Comparison of ENCODE assay signal across 20 cellular contexts in the genomic region with DNA sequence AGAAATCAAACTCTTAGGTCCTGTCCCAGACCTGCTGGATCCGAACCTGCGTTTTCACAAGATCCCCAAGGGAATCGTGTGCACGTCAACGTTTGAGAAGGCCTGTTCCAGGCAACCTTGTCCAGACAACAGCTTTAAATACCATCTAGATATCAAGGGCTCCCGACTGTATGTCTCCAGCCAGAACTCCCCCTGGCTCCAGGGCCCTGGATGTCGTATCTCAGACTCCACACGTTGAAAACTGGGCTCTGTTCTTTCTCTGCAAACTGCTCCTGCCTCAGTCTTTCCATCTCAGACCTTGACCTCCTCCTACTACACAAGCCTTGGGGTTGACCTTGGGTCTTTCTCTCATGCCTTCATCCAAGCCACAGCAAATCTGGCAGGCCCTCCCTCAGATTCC. TPM values are rescaled to one million over a fixed set of nuclear protein-coding genes. Genes with fewer than 3 reads are reported as not detected.
DNase-seq lines count a peak whose midpoint lies in the region; ATAC-seq and TF ChIP-seq lines count a peak whose summit lies in the region.
"Had no signal": no experiment of that assay in that cellular context is flagged by ENCODE, and none has a peak within 500 bp of the region (broad histone marks: within the 10 kb centered on the region; RNA-seq: fewer than 3 reads in every experiment).

No MANE protein-coding gene starts in this region.

- no peak overlapping the region for H3K4me3 Mint-ChIP-seq in stimulated activated naive B cell treated with anti-CD40 and anti-IgM and Interleukin-4, amounts not matched to agents 10 μg/mL and 1 μg/mL and 100 μg/mL, for 72 hours
- H3K4me3 Mint-ChIP-seq: activated naive CD4-positive, alpha-beta T cell treated with anti-CD3 and anti-CD28 coated beads for 36 hours; T-helper 1 cell treated with Interleukin-12 subunit alpha and Interleukin-12 subunit beta and Interleukin-4 antibody, amounts not matched to agents 30 μg/mL and 1 μg/mL, for 36 hours had no signal

- H3K27me3 ChIP-seq in BLaER1 treated with 17β-estradiol and CSF1 and Interleukin-3, amounts not matched to agents 10 nM and 100 nM: no peaks in the 10 kb centered on the region
- H3K27me3 ChIP-seq in ascending aorta (no peaks in the 10 kb centered on the region), hepatocyte (no peaks in the 10 kb centered on the region), psoas muscle (ENCODE audit: insufficient read depth in 3 of 3, low read length in 2 of 3) (no peaks in the 10 kb centered on the region)

- no peaks in the 10 kb centered on the region for H3K27me3 Mint-ChIP-seq in stimulated activated naive B cell treated with anti-CD40 and anti-IgM and Interleukin-4, amounts not matched to agents 10 μg/mL and 1 μg/mL and 100 μg/mL, for 72 hours

- H3K27ac Mint-ChIP-seq in stimulated activated naive B cell treated with anti-CD40 and anti-IgM and Interleukin-4, amounts not matched to agents 10 μg/mL and 1 μg/mL and 100 μg/mL, for 72 hours: no peak overlapping the region
- H3K27ac Mint-ChIP-seq: activated naive CD4-positive, alpha-beta T cell treated with anti-CD3 and anti-CD28 coated beads for 36 hours; T-helper 1 cell treated with Interleukin-12 subunit alpha and Interleukin-12 subunit beta and Interleukin-4 antibody, amounts not matched to agents 30 μg/mL and 1 μg/mL, for 36 hours had no signal

- H2AFZ ChIP-seq in hepatocyte: no peak overlapping the region

- no peaks in the 10 kb centered on the region for H3K9me2 ChIP-seq in hepatocyte (replicated peaks; ENCODE audit: insufficient read depth)

- peak overlapping the region in 10 of 11 experiments; percentile 5 to 96 (median 92); a peak in 17 of 22 replicates for H3K27ac ChIP-seq in BLaER1 treated with 17β-estradiol and CSF1 and Interleukin-3, amounts not matched to agents 10 nM and 100 nM
- H3K27ac ChIP-seq in ascending aorta: peak overlapping the region; percentile 96 to 97
- H3K27ac ChIP-seq in hepatocyte: peak overlapping the region; percentile 16
- peak overlapping the region; percentile 76 for H3K27ac ChIP-seq in psoas muscle
- H3K27ac ChIP-seq: KMS-11, VCaP had no signal

- H3K79me2 ChIP-seq in hepatocyte: no peaks in the 10 kb centered on the region

- no peaks in the 10 kb centered on the region for H3K36me3 Mint-ChIP-seq in stimulated activated naive B cell treated with anti-CD40 and anti-IgM and Interleukin-4, amounts not matched to agents 10 μg/mL and 1 μg/mL and 100 μg/mL, for 72 hours

- intact Hi-C loops in ascending aorta (cut with DNase I): loop anchor here (5.0 kb wide), 1 partner anchor 33 kb away; no protein-coding TSS in a partner anchor
- intact Hi-C loops in psoas muscle (cut with DNase I): no loop called here

- WGBS in hepatocyte (ENCODE audit: low lambda C conversion rate, missing lambda C conversion rate): 53% methylated on average over 8 of the region's 8 CpGs
- 51 to 67% (median 64%) methylated on average over 8 of the region's 8 CpGs for WGBS in psoas muscle, 3 donors

- H3K9ac ChIP-seq in BLaER1 treated with 17β-estradiol and CSF1 and Interleukin-3, amounts not matched to agents 10 nM and 100 nM: peak overlapping the region in 3 of 11 experiments; percentile 8 to 35 (median 14); a peak in 2 of 22 replicates
- H3K9ac ChIP-seq: KMS-11 had no signal

- TF ChIP-seq CTCF in ascending aorta (IDR thresholded peaks at IDR 0.05) (no peak), hepatocyte (IDR thresholded peaks at IDR 0.05; ENCODE audit: poor library complexity) (no peak), psoas muscle (IDR thresholded peaks at IDR 0.05) (no peak)

- peaks cover 96 to 100% (median 100%) of the 10 kb centered on the region in 10 experiments for H3K4me1 ChIP-seq in BLaER1 treated with 17β-estradiol and CSF1 and Interleukin-3, amounts not matched to agents 10 nM and 100 nM
- H3K4me1 ChIP-seq in ascending aorta: peaks cover 21 to 54% of the 10 kb centered on the region in 2 donors
- H3K4me1 ChIP-seq in hepatocyte (ENCODE audit: insufficient read depth): peaks cover 19% of the 10 kb centered on the region
- H3K4me1 ChIP-seq in psoas muscle: peaks cover 38% of the 10 kb centered on the region

- ATAC-seq in psoas muscle (no peak), GM19023 (IDR thresholded peaks at IDR 0.05; ENCODE audit: unreplicated experiment) (no peak), HG02571 (IDR thresholded peaks at IDR 0.05; ENCODE audit: unreplicated experiment) (no peak)
- ATAC-seq in stimulated activated naive B cell treated with anti-CD40 and anti-IgM and Interleukin-4, amounts not matched to agents 10 μg/mL and 1 μg/mL and 100 μg/mL, for 72 hours (replicated peaks): no peak

- H3K4me2 ChIP-seq in BLaER1 treated with 17β-estradiol and CSF1 and Interleukin-3, amounts not matched to agents 10 nM and 100 nM: peak overlapping the region; percentile 21 to 100 (median 88); a peak in 18 of 22 replicates
- no peak overlapping the region for H3K4me2 ChIP-seq in hepatocyte
- H3K4me2 ChIP-seq: KMS-11 had no signal

- H3K4me3 ChIP-seq in BLaER1 treated with 17β-estradiol and CSF1 and Interleukin-3, amounts not matched to agents 10 nM and 100 nM: no peak overlapping the region
- H3K4me3 ChIP-seq in ascending aorta (no peak overlapping the region), hepatocyte (no peak overlapping the region), psoas muscle (no peak overlapping the region)

- H3K9me3 ChIP-seq in BLaER1 treated with 17β-estradiol and CSF1 and Interleukin-3, amounts not matched to agents 10 nM and 100 nM (replicated peaks in 1 of 11): no peaks in the 10 kb centered on the region
- H3K9me3 ChIP-seq in ascending aorta (no peaks in the 10 kb centered on the region), hepatocyte (ENCODE audit: low read depth) (no peaks in the 10 kb centered on the region), psoas muscle (no peaks in the 10 kb centered on the region)

- H3K36me3 ChIP-seq in BLaER1 treated with 17β-estradiol and CSF1 and Interleukin-3, amounts not matched to agents 10 nM and 100 nM: no peaks in the 10 kb centered on the region
- H3K36me3 ChIP-seq in ascending aorta (no peaks in the 10 kb centered on the region), hepatocyte (replicated peaks; ENCODE audit: insufficient read depth, low read depth) (no peaks in the 10 kb centered on the region), psoas muscle (ENCODE audit: insufficient read depth in 1 of 2, low read depth in 1 of 2) (peaks cover 0 to 3% of the 10 kb centered on the region in 2 donors)

- peaks cover 42 to 70% of the 10 kb centered on the region in 2 donors for H3K4me1 Mint-ChIP-seq in stimulated activated naive B cell treated with anti-CD40 and anti-IgM and Interleukin-4, amounts not matched to agents 10 μg/mL and 1 μg/mL and 100 μg/mL, for 72 hours

- no peaks in the 10 kb centered on the region for H3K9me3 Mint-ChIP-seq in stimulated activated naive B cell treated with anti-CD40 and anti-IgM and Interleukin-4, amounts not matched to agents 10 μg/mL and 1 μg/mL and 100 μg/mL, for 72 hours
- H3K9me3 Mint-ChIP-seq: activated naive CD4-positive, alpha-beta T cell treated with anti-CD3 and anti-CD28 coated beads for 36 hours; T-helper 1 cell treated with Interleukin-12 subunit alpha and Interleukin-12 subunit beta and Interleukin-4 antibody, amounts not matched to agents 30 μg/mL and 1 μg/mL, for 36 hours had no signal

- DNase-seq in ascending aorta (ENCODE audit: low spot score in 2 of 2): peak in 1 of 2 donors; percentile 84
- no peak for DNase-seq in hepatocyte (ENCODE audit: low spot score)
- no peak for DNase-seq in psoas muscle
- DNase-seq in SHP77 treated with DMSO at 0.1 percent for 48 hours (lab: John Stamatoyannopoulos, UW): no peak
- no peak for DNase-seq in stimulated activated naive B cell treated with anti-CD40 and anti-IgM and Interleukin-4, amounts not matched to agents 10 μg/mL and 1 μg/mL and 100 μg/mL, for 72 hours
- DNase-seq: activated CD4-positive, alpha-beta T cell treated with anti-CD3 and anti-CD28 coated beads, Interleukin-2, amount 50 U/mL, for 48 hours; activated naive CD4-positive, alpha-beta T cell treated with anti-CD3 and anti-CD28 coated beads for 36 hours; mammary epithelial cell; NCI-H1092; NCI-H2081 treated with DMSO at 0.1 percent for 48 hours; NCI-H510A; stimulated activated CD4-positive, alpha-beta T cell treated with anti-CD3 and anti-CD28 coated beads, Interleukin-12 subunit alpha, Interleukin-12 subunit beta, amount 100 ng/mL, for 4 hours; stimulated activated CD8-positive, alpha-beta memory T cell treated with anti-CD3 and anti-CD28 coated beads, Interleukin-4, amount 100 ng/mL, for 48 hours had no signal

- H4K20me1 ChIP-seq in BLaER1 treated with 17β-estradiol and CSF1 and Interleukin-3, amounts not matched to agents 10 nM and 100 nM: no peaks in the 10 kb centered on the region
- H4K20me1 ChIP-seq in hepatocyte (ENCODE audit: insufficient read depth, poor library complexity, severe bottlenecking): no peaks in the 10 kb centered on the region

RNA-seq across cellular contexts. Expression of a gene that starts 5.8 kb away (rescaled TPM):
- total RNA-seq in ascending aorta (675 TPM), hepatocyte (3.2 and 6.8 TPM in 2 replicates), psoas muscle (10 to 100 TPM; 31.7 to 80.4 (median 54.3) TPM)
- polyA plus RNA-seq in hepatocyte (19.4 and 21.2 TPM in 2 replicates), psoas muscle (10 to 100 TPM; 22.1 to 78.1 (median 28.6) TPM)
- polyA plus RNA-seq: neural cell had no signal

RNA-seq across cellular contexts. Expression of a gene that starts 17.2 kb away (rescaled TPM):
- 64.5 TPM for total RNA-seq in ascending aorta
- 28.3 and 39.8 TPM in 2 replicates for total RNA-seq in hepatocyte
- 85.9 and 91.3 TPM in 2 replicates for polyA plus RNA-seq in hepatocyte
- total RNA-seq in psoas muscle: 100 to 1,000 TPM; 369 to 854 (median 688) TPM
- polyA plus RNA-seq in psoas muscle: 100 to 1,000 TPM; 310 to 845 (median 778) TPM

RNA-seq across cellular contexts. Expression of a gene that starts 39.1 kb away (rescaled TPM):
- total RNA-seq in ascending aorta: 172 TPM
- 31.8 and 37.3 TPM in 2 replicates for total RNA-seq in hepatocyte
- 47.7 and 61.2 TPM in 2 replicates for polyA plus RNA-seq in hepatocyte
- 10 to 100 TPM; 20.3 to 26.1 (median 24.4) TPM for total RNA-seq in psoas muscle
- polyA plus RNA-seq in psoas muscle: 10 to 100 TPM; 18.5 to 35.5 (median 31.0) TPM

RNA-seq across cellular contexts. Expression of a gene that starts 56.6 kb away (rescaled TPM):
- total RNA-seq in ascending aorta: 134 TPM
- total RNA-seq in hepatocyte: 13.2 and 14.6 TPM in 2 replicates
- polyA plus RNA-seq in hepatocyte: 14.3 and 15.2 TPM in 2 replicates
- total RNA-seq in psoas muscle: 10 to 100 TPM in 3 of 4 donors, 1 to 10 TPM in 1; 8.9 to 52.6 (median 27.3) TPM
- 10 to 100 TPM; 14.0 to 31.4 (median 14.8) TPM for polyA plus RNA-seq in psoas muscle

RNA-seq across cellular contexts. Expression of a gene that starts 57.6 kb away (rescaled TPM):
- 286 TPM for total RNA-seq in ascending aorta
- total RNA-seq in hepatocyte: 27.4 and 30.9 TPM in 2 replicates
- polyA plus RNA-seq in hepatocyte: 48.5 and 52.2 TPM in 2 replicates
- total RNA-seq in psoas muscle: 10 to 100 TPM; 39.7 to 61.9 (median 45.8) TPM
- 10 to 100 TPM; 21.9 to 32.3 (median 29.8) TPM for polyA plus RNA-seq in psoas muscle

Comparison
In these comparisons a context has a peak if more than half of its experiments do, and no peak if none do; other contexts are left out.
1. H3K27ac ChIP-seq: peak in every context shown above with its lines; median percentile 96 in ascending aorta; 92 in BLaER1 treated with 17β-estradiol and CSF1 and Interleukin-3, amounts not matched to agents 10 nM and 100 nM; 76 in psoas muscle; 16 in hepatocyte.